ENCODE assay signal across 25 cellular contexts in the genomic region with DNA sequence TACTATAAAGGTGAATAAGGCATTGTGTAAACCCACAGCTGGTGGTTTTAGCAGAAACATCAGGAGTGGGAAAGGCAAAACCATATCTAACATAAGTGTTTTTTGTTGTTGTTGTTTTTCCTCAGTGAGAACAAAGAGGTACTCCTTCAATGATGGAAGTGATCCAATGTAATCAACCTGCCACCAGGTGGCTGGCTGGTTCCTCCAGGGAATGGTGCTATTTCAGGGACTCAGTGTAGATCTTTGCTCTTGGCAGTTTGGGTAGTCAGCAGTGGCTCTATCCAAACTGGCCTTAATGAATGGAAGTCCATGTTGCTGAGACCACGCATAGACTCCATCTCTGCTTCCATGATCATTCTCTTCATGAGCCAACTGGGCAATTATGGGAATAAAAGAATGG. TPM values are rescaled to one million over a fixed set of nuclear protein-coding genes. Genes with fewer than 3 reads are reported as not detected.
DNase-seq lines count a peak whose midpoint lies in the region; ATAC-seq, FAIRE-seq and TF ChIP-seq lines count a peak whose summit lies in the region.
"Had no signal": no experiment of that assay in that cellular context is flagged by ENCODE, and none has a peak within 500 bp of the region (broad histone marks: within the 10 kb centered on the region; RNA-seq: fewer than 3 reads in every experiment).

No MANE protein-coding gene starts in this region.

- no peak overlapping the region for H3K4me3 ChIP-seq in pancreas
- H3K4me3 ChIP-seq: breast epithelium had no signal

- H3K4me1 ChIP-seq in pancreas, result no peaks in the 10 kb centered on the region
- H3K4me1 ChIP-seq: breast epithelium had no signal

- no peaks in the 10 kb centered on the region for H3K36me3 Mint-ChIP-seq in WTC11
- H3K36me3 Mint-ChIP-seq: T-cell had no signal

- no peak for FAIRE-seq in pancreas (lab: Jason Lieb, UNC)
- FAIRE-seq: A204.1, D721Med, endothelial cell of umbilical vein, frontal cortex, small intestine had no signal

- no peaks in the 10 kb centered on the region for H3K9me3 ChIP-seq in pancreas
- H3K9me3 ChIP-seq: breast epithelium had no signal

- no peak overlapping the region for H3K27ac Mint-ChIP-seq in WTC11
- H3K27ac Mint-ChIP-seq: activated CD4-positive, alpha-beta T cell treated with anti-CD3 and anti-CD28 coated beads, Interleukin-2, amount 10 ng/mL, durations not matched to agents 7 days and 5 days; nephron; stimulated activated naive CD8-positive, alpha-beta T cell treated with anti-CD3 and anti-CD28 coated beads, Interleukin-15, amount 100 ng/mL, for 72 hours; T-cell had no signal

- TF ChIP-seq CTCF in WTC11 (IDR thresholded peaks at IDR 0.05) (peak; percentile 16; the same call in 1 of the 2 replicates), pancreas (IDR thresholded peaks at IDR 0.05) (no peak)

- no peaks in the 10 kb centered on the region for H3K27me3 Mint-ChIP-seq in WTC11 (ENCODE audit: low read depth)

- no peaks in the 10 kb centered on the region for H3K36me3 ChIP-seq in pancreas
- H3K36me3 ChIP-seq: breast epithelium had no signal

- ATAC-seq in WTC11, result peak; percentile 91
- peak in 3 of 4 donors; percentile 45 to 81 (median 80) for ATAC-seq in pancreas
- ATAC-seq in GM19467 (IDR thresholded peaks at IDR 0.05; ENCODE audit: unreplicated experiment), result no peak
- ATAC-seq in GM18867 (IDR thresholded peaks at IDR 0.05; ENCODE audit: unreplicated experiment), result no peak
- ATAC-seq: stimulated activated naive CD8-positive, alpha-beta T cell treated with anti-CD3 and anti-CD28 coated beads, Interleukin-15, amount 100 ng/mL, for 72 hours; T-cell had no signal

- intact Hi-C loops in pancreas (cut with DNase I), result no loop called here

- no peaks in the 10 kb centered on the region for H3K27me3 ChIP-seq in pancreas
- H3K27me3 ChIP-seq: breast epithelium had no signal

- CTCF ChIA-PET in WTC11 (lab: Charles Lee), result no interaction called here

- no peaks in the 10 kb centered on the region for H3K9me3 Mint-ChIP-seq in WTC11
- H3K9me3 Mint-ChIP-seq: activated CD4-positive, alpha-beta T cell treated with anti-CD3 and anti-CD28 coated beads, Interleukin-2, amount 10 ng/mL, durations not matched to agents 7 days and 5 days; nephron; stimulated activated naive CD8-positive, alpha-beta T cell treated with anti-CD3 and anti-CD28 coated beads, Interleukin-15, amount 100 ng/mL, for 72 hours; T-cell had no signal

- H3K4me3 Mint-ChIP-seq in WTC11, result no peak overlapping the region
- H3K4me3 Mint-ChIP-seq: activated CD4-positive, alpha-beta T cell treated with anti-CD3 and anti-CD28 coated beads, Interleukin-2, amount 10 ng/mL, durations not matched to agents 7 days and 5 days; nephron; stimulated activated naive CD8-positive, alpha-beta T cell treated with anti-CD3 and anti-CD28 coated beads, Interleukin-15, amount 100 ng/mL, for 72 hours; T-cell had no signal

- POLR2A ChIA-PET in WTC11 (lab: Charles Lee), result no interaction called here

- peak; percentile 4 to 18 for DNase-seq in NCI-H524 (lab: John Stamatoyannopoulos, UW)
- no peak for DNase-seq in NCI-H524 treated with DMSO at 0.1 percent for 48 hours (lab: John Stamatoyannopoulos, UW)
- peak; percentile 39 to 70 for DNase-seq in NCI-H2081 (lab: John Stamatoyannopoulos, UW)
- DNase-seq in WTC11 (ENCODE audit: low spot score), result peak; percentile 24
- no peak for DNase-seq in pancreas
- no peak for DNase-seq in NCI-H187 treated with DMSO at 0.1 percent for 48 hours (lab: John Stamatoyannopoulos, UW)
- DNase-seq: activated CD4-positive, alpha-beta T cell treated with anti-CD3 and anti-CD28 coated beads, Interleukin-2, amount 10 ng/mL, durations not matched to agents 7 days and 5 days; activated CD8-positive, alpha-beta memory T cell treated with anti-CD3 and anti-CD28 coated beads, Interleukin-2, amount 50 U/mL, for 4 hours; cortex of kidney; KBM-7; NCI-H226; small intestine; stimulated activated CD4-positive, alpha-beta T cell treated with anti-CD3 and anti-CD28 coated beads, Interleukin-4, amount 100 ng/mL, for 1 hour; stimulated activated naive CD8-positive, alpha-beta T cell treated with anti-CD3 and anti-CD28 coated beads, Interleukin-15, amount 100 ng/mL, for 72 hours; T-cell; trophoblast cell had no signal

- H3K4me1 Mint-ChIP-seq in WTC11, result no peaks in the 10 kb centered on the region
- H3K4me1 Mint-ChIP-seq: activated CD4-positive, alpha-beta T cell treated with anti-CD3 and anti-CD28 coated beads, Interleukin-2, amount 10 ng/mL, durations not matched to agents 7 days and 5 days; nephron; stimulated activated naive CD8-positive, alpha-beta T cell treated with anti-CD3 and anti-CD28 coated beads, Interleukin-15, amount 100 ng/mL, for 72 hours; T-cell had no signal

- WGBS in pancreas, 2 donors, result 82 to 87% methylated on average over 1 of the region's 1 CpG

- H3K27ac ChIP-seq in pancreas, result no peak overlapping the region
- H3K27ac ChIP-seq: breast epithelium had no signal

TF ChIP-seq in WTC11, 78 proteins besides CTCF, POLR2A, EP300 and RAD21:
- TF ChIP-seq, protein P1, sequence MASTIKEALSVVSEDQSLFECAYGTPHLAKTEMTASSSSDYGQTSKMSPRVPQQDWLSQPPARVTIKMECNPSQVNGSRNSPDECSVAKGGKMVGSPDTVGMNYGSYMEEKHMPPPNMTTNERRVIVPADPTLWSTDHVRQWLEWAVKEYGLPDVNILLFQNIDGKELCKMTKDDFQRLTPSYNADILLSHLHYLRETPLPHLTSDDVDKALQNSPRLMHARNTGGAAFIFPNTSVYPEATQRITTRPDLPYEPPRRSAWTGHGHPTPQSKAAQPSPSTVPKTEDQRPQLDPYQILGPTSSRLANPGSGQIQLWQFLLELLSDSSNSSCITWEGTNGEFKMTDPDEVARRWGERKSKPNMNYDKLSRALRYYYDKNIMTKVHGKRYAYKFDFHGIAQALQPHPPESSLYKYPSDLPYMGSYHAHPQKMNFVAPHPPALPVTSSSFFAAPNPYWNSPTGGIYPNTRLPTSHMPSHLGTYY (CRISPR knock-in tag; IDR thresholded peaks at IDR 0.05), result no peak
- TF ChIP-seq, protein P2, sequence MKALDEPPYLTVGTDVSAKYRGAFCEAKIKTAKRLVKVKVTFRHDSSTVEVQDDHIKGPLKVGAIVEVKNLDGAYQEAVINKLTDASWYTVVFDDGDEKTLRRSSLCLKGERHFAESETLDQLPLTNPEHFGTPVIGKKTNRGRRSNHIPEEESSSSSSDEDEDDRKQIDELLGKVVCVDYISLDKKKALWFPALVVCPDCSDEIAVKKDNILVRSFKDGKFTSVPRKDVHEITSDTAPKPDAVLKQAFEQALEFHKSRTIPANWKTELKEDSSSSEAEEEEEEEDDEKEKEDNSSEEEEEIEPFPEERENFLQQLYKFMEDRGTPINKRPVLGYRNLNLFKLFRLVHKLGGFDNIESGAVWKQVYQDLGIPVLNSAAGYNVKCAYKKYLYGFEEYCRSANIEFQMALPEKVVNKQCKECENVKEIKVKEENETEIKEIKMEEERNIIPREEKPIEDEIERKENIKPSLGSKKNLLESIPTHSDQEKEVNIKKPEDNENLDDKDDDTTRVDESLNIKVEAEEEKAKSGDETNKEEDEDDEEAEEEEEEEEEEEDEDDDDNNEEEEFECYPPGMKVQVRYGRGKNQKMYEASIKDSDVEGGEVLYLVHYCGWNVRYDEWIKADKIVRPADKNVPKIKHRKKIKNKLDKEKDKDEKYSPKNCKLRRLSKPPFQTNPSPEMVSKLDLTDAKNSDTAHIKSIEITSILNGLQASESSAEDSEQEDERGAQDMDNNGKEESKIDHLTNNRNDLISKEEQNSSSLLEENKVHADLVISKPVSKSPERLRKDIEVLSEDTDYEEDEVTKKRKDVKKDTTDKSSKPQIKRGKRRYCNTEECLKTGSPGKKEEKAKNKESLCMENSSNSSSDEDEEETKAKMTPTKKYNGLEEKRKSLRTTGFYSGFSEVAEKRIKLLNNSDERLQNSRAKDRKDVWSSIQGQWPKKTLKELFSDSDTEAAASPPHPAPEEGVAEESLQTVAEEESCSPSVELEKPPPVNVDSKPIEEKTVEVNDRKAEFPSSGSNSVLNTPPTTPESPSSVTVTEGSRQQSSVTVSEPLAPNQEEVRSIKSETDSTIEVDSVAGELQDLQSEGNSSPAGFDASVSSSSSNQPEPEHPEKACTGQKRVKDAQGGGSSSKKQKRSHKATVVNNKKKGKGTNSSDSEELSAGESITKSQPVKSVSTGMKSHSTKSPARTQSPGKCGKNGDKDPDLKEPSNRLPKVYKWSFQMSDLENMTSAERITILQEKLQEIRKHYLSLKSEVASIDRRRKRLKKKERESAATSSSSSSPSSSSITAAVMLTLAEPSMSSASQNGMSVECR (CRISPR knock-in tag; IDR thresholded peaks at IDR 0.05; ENCODE audit: borderline replicate concordance), result no peak
- TF ChIP-seq, protein P3, sequence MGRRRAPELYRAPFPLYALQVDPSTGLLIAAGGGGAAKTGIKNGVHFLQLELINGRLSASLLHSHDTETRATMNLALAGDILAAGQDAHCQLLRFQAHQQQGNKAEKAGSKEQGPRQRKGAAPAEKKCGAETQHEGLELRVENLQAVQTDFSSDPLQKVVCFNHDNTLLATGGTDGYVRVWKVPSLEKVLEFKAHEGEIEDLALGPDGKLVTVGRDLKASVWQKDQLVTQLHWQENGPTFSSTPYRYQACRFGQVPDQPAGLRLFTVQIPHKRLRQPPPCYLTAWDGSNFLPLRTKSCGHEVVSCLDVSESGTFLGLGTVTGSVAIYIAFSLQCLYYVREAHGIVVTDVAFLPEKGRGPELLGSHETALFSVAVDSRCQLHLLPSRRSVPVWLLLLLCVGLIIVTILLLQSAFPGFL (CRISPR knock-in tag; IDR thresholded peaks at IDR 0.05; ENCODE audit: borderline replicate concordance), result no peak
- no peak for TF ChIP-seq JUN (CRISPR knock-in tag; IDR thresholded peaks at IDR 0.05)
- TF ChIP-seq, protein P4, sequence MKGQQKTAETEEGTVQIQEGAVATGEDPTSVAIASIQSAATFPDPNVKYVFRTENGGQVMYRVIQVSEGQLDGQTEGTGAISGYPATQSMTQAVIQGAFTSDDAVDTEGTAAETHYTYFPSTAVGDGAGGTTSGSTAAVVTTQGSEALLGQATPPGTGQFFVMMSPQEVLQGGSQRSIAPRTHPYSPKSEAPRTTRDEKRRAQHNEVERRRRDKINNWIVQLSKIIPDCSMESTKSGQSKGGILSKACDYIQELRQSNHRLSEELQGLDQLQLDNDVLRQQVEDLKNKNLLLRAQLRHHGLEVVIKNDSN (CRISPR knock-in tag; IDR thresholded peaks at IDR 0.05), result no peak
- no peak for TF ChIP-seq NR1H2 (CRISPR knock-in tag; IDR thresholded peaks at IDR 0.05)
- TF ChIP-seq, protein P5, sequence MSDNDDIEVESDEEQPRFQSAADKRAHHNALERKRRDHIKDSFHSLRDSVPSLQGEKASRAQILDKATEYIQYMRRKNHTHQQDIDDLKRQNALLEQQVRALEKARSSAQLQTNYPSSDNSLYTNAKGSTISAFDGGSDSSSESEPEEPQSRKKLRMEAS (CRISPR knock-in tag; IDR thresholded peaks at IDR 0.05), result no peak
- no peak for TF ChIP-seq ZNF232 (CRISPR knock-in tag; IDR thresholded peaks at IDR 0.05)
- TF ChIP-seq GABPB1 (CRISPR knock-in tag; IDR thresholded peaks at IDR 0.05), result no peak
- no peak for TF ChIP-seq SMAD3 (CRISPR knock-in tag; IDR thresholded peaks at IDR 0.05; ENCODE audit: borderline replicate concordance)

RNA-seq across cellular contexts. Expression of a gene that starts 10.8 kb away (rescaled TPM):
- 2.4 to 2.8 TPM (median 2.6 TPM) in 3 replicates for total RNA-seq in WTC11 (2021)
- 1 to 10 TPM; 1.2 to 1.9 (median 1.4) TPM for total RNA-seq in pancreas
- polyA plus RNA-seq in pancreas, result under 1 TPM; 0.65 to 0.87 TPM
- total RNA-seq: activated CD4-positive, alpha-beta T cell treated with anti-CD3 and anti-CD28 coated beads, Interleukin-2, amount 10 ng/mL, durations not matched to agents 7 days and 5 days had no signal
- polyA plus RNA-seq: BJ had no signal

Comparison
In these comparisons a context has a peak if more than half of its experiments do, and no peak if none do; other contexts are left out.
1. DNase-seq: peak in NCI-H524 (2 of 2), NCI-H2081 (2 of 2) and WTC11 (single experiment); none in NCI-H524 treated with DMSO at 0.1 percent for 48 hours (single experiment), pancreas (0 of 6) and NCI-H187 treated with DMSO at 0.1 percent for 48 hours (single experiment).
2. ATAC-seq: peak in WTC11 (single experiment) and pancreas (3 of 4); none in GM19467 (single experiment) and GM18867 (single experiment).